ENCODE assay signal across 10 cellular contexts in the genomic region with DNA sequence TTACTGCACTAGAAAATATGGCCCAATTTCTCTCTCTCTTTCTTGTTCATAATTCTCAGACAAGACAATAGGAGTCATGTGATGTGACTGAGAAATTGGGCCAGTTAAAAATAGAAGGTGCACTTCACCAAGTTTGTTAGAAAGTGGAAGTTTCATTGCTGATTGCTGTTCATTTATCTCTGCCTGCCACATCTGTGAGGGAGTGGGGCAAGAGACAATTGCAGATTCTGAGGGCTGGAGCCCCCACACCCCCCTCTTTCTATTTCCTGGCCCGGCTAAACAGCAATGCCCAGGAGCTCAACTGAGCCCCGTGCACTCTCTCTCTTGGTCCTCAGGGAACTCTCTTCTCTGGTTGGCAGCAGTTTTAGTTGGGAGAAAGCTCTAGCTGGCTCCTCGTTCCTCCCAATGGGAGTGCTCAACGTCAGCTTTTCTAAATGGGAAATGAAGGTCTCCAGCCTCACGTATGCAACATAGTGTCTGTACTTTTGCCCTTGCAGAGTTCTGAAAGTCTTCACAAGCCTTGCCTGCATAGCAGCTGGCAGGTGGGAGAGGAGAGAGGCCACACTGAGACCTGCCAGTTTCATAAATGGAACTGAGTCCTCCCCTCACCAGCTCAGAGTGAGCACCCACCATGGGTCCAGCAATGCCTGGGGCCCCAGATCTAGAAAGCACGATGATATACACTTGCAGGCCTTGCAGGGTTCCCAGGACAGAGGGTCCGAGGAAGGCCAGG.
DNase-seq lines count a peak whose midpoint lies in the region; ATAC-seq, FAIRE-seq and TF ChIP-seq lines count a peak whose summit lies in the region.
"Had no signal": no experiment of that assay in that cellular context is flagged by ENCODE, and none has a peak within 500 bp of the region (broad histone marks: within the 10 kb centered on the region; RNA-seq: fewer than 3 reads in every experiment).

No MANE protein-coding gene starts in this region.

- peaks cover 0 to 2% (median 0%) of the 10 kb centered on the region in 5 donors for H3K9me3 Mint-ChIP-seq in CD8-positive, alpha-beta memory T cell
- no peaks in the 10 kb centered on the region for H3K9me3 Mint-ChIP-seq in activated CD8-positive, alpha-beta memory T cell treated with anti-CD3 and anti-CD28 coated beads, Interleukin-2, amount 10 ng/mL, durations not matched to agents 7 days and 5 days (ENCODE audit: low read depth)

- peak; percentile 58 for DNase-seq in GM12878 (ENCODE audit: low read depth, low spot score)
- no peak for DNase-seq in CD8-positive, alpha-beta memory T cell
- no peak for DNase-seq in activated CD8-positive, alpha-beta memory T cell treated with anti-CD3 and anti-CD28 coated beads, Interleukin-2, amount 10 ng/mL, durations not matched to agents 7 days and 5 days
- no peak for DNase-seq in LoVo (ENCODE audit: low spot score)
- DNase-seq in mammary epithelial cell: no peak
- DNase-seq: pancreas had no signal

- H3K27ac Mint-ChIP-seq in CD8-positive, alpha-beta memory T cell: no peak overlapping the region
- no peak overlapping the region for H3K27ac Mint-ChIP-seq in activated CD8-positive, alpha-beta memory T cell treated with anti-CD3 and anti-CD28 coated beads, Interleukin-2, amount 10 ng/mL, durations not matched to agents 7 days and 5 days

- dilution Hi-C loops in mammary epithelial cell (cut with HindIII; ENCODE audit: low sequenced_read_pairs): no loop called here

- intact Hi-C loops in GM12878 (cut with micrococcal nuclease; ENCODE audit: unreplicated experiment) (no loop called here), mammary epithelial cell (cut with micrococcal nuclease) (no loop called here)

- ATAC-seq in GM18517 (IDR thresholded peaks at IDR 0.05; ENCODE audit: unreplicated experiment): peak; percentile 93
- ATAC-seq in GM21528 (IDR thresholded peaks at IDR 0.05; ENCODE audit: low FRiP score, unreplicated experiment): peak; percentile 91
- ATAC-seq in HG03280 (IDR thresholded peaks at IDR 0.05; ENCODE audit: unreplicated experiment): peak; percentile 91
- ATAC-seq in GM12878: peak; percentile 92
- no peak for ATAC-seq in activated CD8-positive, alpha-beta memory T cell treated with anti-CD3 and anti-CD28 coated beads, Interleukin-2, amount 10 ng/mL, durations not matched to agents 7 days and 5 days

- H3K79me2 ChIP-seq in GM12878 (ENCODE audit: control insufficient read depth, insufficient read depth, low read length): no peaks in the 10 kb centered on the region
- H3K79me2 ChIP-seq in mammary epithelial cell (ENCODE audit: insufficient read depth, low read length): no peaks in the 10 kb centered on the region

- H3K9me3 ChIP-seq in GM12878 (replicated peaks; ENCODE audit: control insufficient read depth, insufficient read depth, low read length) (no peaks in the 10 kb centered on the region; the same call in 2 of the 3 replicates), mammary epithelial cell (replicated peaks; ENCODE audit: insufficient read depth, low read length) (peaks cover 20% of the 10 kb centered on the region)
- no peaks in the 10 kb centered on the region for H3K9me3 ChIP-seq in CD8-positive, alpha-beta memory T cell (ENCODE audit: low read length)
- H3K9me3 ChIP-seq: pancreas had no signal

- 12% methylated on average over 7 of the region's 7 CpGs for WGBS in GM12878 (ENCODE audit: insufficient coverage, insufficient replicate concordance, low lambda C conversion rate, missing lambda C conversion rate)
- WGBS in mammary epithelial cell (ENCODE audit: low coverage, missing lambda C conversion rate): 55% methylated on average over 3 of the region's 7 CpGs

- H3K9ac ChIP-seq in GM12878 (ENCODE audit: control insufficient read depth, insufficient read depth, low read length) (peak overlapping the region; percentile 29; the same call in 1 of the 2 replicates), mammary epithelial cell (ENCODE audit: insufficient read depth, low read length) (no peak overlapping the region)

- no peaks in the 10 kb centered on the region for H3K4me1 Mint-ChIP-seq in CD8-positive, alpha-beta memory T cell
- H3K4me1 Mint-ChIP-seq in activated CD8-positive, alpha-beta memory T cell treated with anti-CD3 and anti-CD28 coated beads, Interleukin-2, amount 10 ng/mL, durations not matched to agents 7 days and 5 days: no peaks in the 10 kb centered on the region

- no peaks in the 10 kb centered on the region for H3K36me3 ChIP-seq in GM12878 (ENCODE audit: control insufficient read depth in 2 of 2, insufficient read depth in 2 of 2, low read length in 1 of 2)
- H3K36me3 ChIP-seq in CD8-positive, alpha-beta memory T cell (ENCODE audit: insufficient read depth, low read length): no peaks in the 10 kb centered on the region
- no peaks in the 10 kb centered on the region for H3K36me3 ChIP-seq in mammary epithelial cell (ENCODE audit: insufficient read depth, low read length)
- H3K36me3 ChIP-seq: pancreas had no signal

- in situ Hi-C loops in GM12878 (cut with MboI): no loop called here
- in situ Hi-C loops in mammary epithelial cell (cut with MboI; ENCODE audit: low sequenced_read_pairs in 2 of 2): no loop called here

- no peaks in the 10 kb centered on the region for H3K27me3 ChIP-seq in GM12878 (replicated peaks in 1 of 2; ENCODE audit: control insufficient read depth in 2 of 2, insufficient read depth in 2 of 2, low read length in 1 of 2)
- H3K27me3 ChIP-seq in CD8-positive, alpha-beta memory T cell (ENCODE audit: insufficient read depth, low read length, poor library complexity, severe bottlenecking): no peaks in the 10 kb centered on the region
- H3K27me3 ChIP-seq in mammary epithelial cell (ENCODE audit: insufficient read depth, low read length): no peaks in the 10 kb centered on the region
- H3K27me3 ChIP-seq: pancreas had no signal

- POLR2A ChIA-PET in GM12878 (lab: Charles Lee): no interaction called here
- POLR2A ChIA-PET in CD8-positive, alpha-beta memory T cell (lab: Charles Lee): no interaction called here

- peak; percentile 88 for FAIRE-seq in GM12878 (lab: Jason Lieb, UNC)
- FAIRE-seq: colon, pancreas had no signal

- SMC1A ChIA-PET in GM12878 (lab: Charles Lee; ENCODE audit: uncharacterized antibody, unreplicated experiment): no interaction called here

- no peak for TF ChIP-seq EP300 in GM12878 (IDR thresholded peaks at IDR 0.05; ENCODE audit: borderline replicate concordance in 1 of 2, control insufficient read depth in 1 of 2, low read depth in 2 of 2, low read length in 2 of 2)

- CTCF ChIA-PET in GM12878 (lab: Yijun Ruan, JAX) (no interaction called here), mammary epithelial cell (lab: Charles Lee; ENCODE audit: low non-redundant PET) (no interaction called here)
- CTCF ChIA-PET in CD8-positive, alpha-beta memory T cell (lab: Charles Lee): no interaction called here
- CTCF ChIA-PET in activated CD8-positive, alpha-beta memory T cell treated with anti-CD3 and anti-CD28 coated beads, Interleukin-2, amount 10 ng/mL, durations not matched to agents 7 days and 5 days (lab: Charles Lee): no interaction called here

- H3K4me3 Mint-ChIP-seq in CD8-positive, alpha-beta memory T cell: no peak overlapping the region
- H3K4me3 Mint-ChIP-seq in activated CD8-positive, alpha-beta memory T cell treated with anti-CD3 and anti-CD28 coated beads, Interleukin-2, amount 10 ng/mL, durations not matched to agents 7 days and 5 days: no peak overlapping the region

- TF ChIP-seq POLR2A in GM12878 (IDR thresholded peaks at IDR 0.05; ENCODE audit: low read depth, low read length): no peak

- H3K4me2 ChIP-seq in GM12878 (ENCODE audit: control insufficient read depth, insufficient read depth) (peak overlapping the region; percentile 87), mammary epithelial cell (ENCODE audit: insufficient read depth, low read depth, low read length) (no peak overlapping the region)

- H3K4me1 ChIP-seq in GM12878 (ENCODE audit: control insufficient read depth, insufficient read depth, low read length) (peaks cover 17% of the 10 kb centered on the region), mammary epithelial cell (ENCODE audit: insufficient read depth, low read length) (no peaks in the 10 kb centered on the region)
- no peaks in the 10 kb centered on the region for H3K4me1 ChIP-seq in CD8-positive, alpha-beta memory T cell (ENCODE audit: insufficient read depth, low read length)
- H3K4me1 ChIP-seq: pancreas had no signal

- no TSS peak for BruUV-seq in GM12878 (replicated peaks; lab: Mats Ljungman, UMichigan)
- no TSS peak for BruUV-seq in mammary epithelial cell (replicated peaks; lab: Mats Ljungman, UMichigan)

- no peaks in the 10 kb centered on the region for H3K27me3 Mint-ChIP-seq in CD8-positive, alpha-beta memory T cell
- H3K27me3 Mint-ChIP-seq in activated CD8-positive, alpha-beta memory T cell treated with anti-CD3 and anti-CD28 coated beads, Interleukin-2, amount 10 ng/mL, durations not matched to agents 7 days and 5 days: no peaks in the 10 kb centered on the region

- RAD21 ChIA-PET in GM12878 (lab: Charles Lee; ENCODE audit: unreplicated experiment): interaction anchor here (1.3 kb wide), 1 partner anchor 598 kb away, joined by 3 read pairs; no protein-coding TSS in a partner anchor

- TF ChIP-seq RAD21 in GM12878 (IDR thresholded peaks at IDR 0.05; ENCODE audit: insufficient read depth, low read depth, low read length): no peak

- H3K4me3 ChIP-seq in GM12878: no peak overlapping the region
- no peak overlapping the region for H3K4me3 ChIP-seq in CD8-positive, alpha-beta memory T cell (ENCODE audit: low read length)
- H3K4me3 ChIP-seq in mammary epithelial cell (replicated peaks in 1 of 3; ENCODE audit: insufficient read depth in 1 of 3, low read depth in 2 of 3, low read length in 3 of 3): no peak overlapping the region
- H3K4me3 ChIP-seq: pancreas had no signal

- H3K27ac ChIP-seq in GM12878 (ENCODE audit: control insufficient read depth, insufficient read depth) (peak overlapping the region; percentile 69), mammary epithelial cell (ENCODE audit: insufficient read depth, low read depth, low read length) (no peak overlapping the region)
- H3K27ac ChIP-seq in CD8-positive, alpha-beta memory T cell (ENCODE audit: low read depth, low read length): no peak overlapping the region
- H3K27ac ChIP-seq: pancreas had no signal

- no peaks in the 10 kb centered on the region for H4K20me1 ChIP-seq in GM12878 (ENCODE audit: control insufficient read depth, insufficient read depth)
- no peaks in the 10 kb centered on the region for H4K20me1 ChIP-seq in mammary epithelial cell (ENCODE audit: insufficient read depth, low read length)

- H2AFZ ChIP-seq in GM12878 (ENCODE audit: control insufficient read depth, low read depth, low read length): peak overlapping the region; percentile 72
- no peak overlapping the region for H2AFZ ChIP-seq in mammary epithelial cell (ENCODE audit: low read depth, low read length)

- TF ChIP-seq CTCF in GM12878 (IDR thresholded peaks at IDR 0.05 in 2 of 3, conservative IDR thresholded peaks at IDR 0.05 in 1 of 3; ENCODE audit: control insufficient read depth in 2 of 3, extremely low read depth in 1 of 3, insufficient read depth in 1 of 3, low read depth in 3 of 3, low read length in 3 of 3) (no peak), mammary epithelial cell (conservative IDR thresholded peaks at IDR 0.05 in 1 of 2, IDR thresholded peaks at IDR 0.05 in 1 of 2; ENCODE audit: extremely low read depth in 1 of 2, insufficient read depth in 1 of 2, low read depth in 1 of 2, low read length in 2 of 2) (no peak)

- H3K36me3 Mint-ChIP-seq in CD8-positive, alpha-beta memory T cell: no peaks in the 10 kb centered on the region
- H3K36me3 Mint-ChIP-seq in activated CD8-positive, alpha-beta memory T cell treated with anti-CD3 and anti-CD28 coated beads, Interleukin-2, amount 10 ng/mL, durations not matched to agents 7 days and 5 days: no peaks in the 10 kb centered on the region
